In genomic region chr11:44766112-44766971, GRCh38 we compare ENCODE assay signal across 3 cellular contexts.
TF ChIP-seq lines count a peak whose summit lies in the region.

No MANE protein-coding gene starts in this region.

TF ChIP-seq in IMR-90, 13 proteins besides CTCF, POLR2A, EP300 and RAD21:
- TF ChIP-seq BHLHE40 (IDR thresholded peaks at IDR 0.05; ENCODE audit: low read depth, low read length) (peak; percentile 44; the same call in 1 of the 2 replicates), RCOR1 (IDR thresholded peaks at IDR 0.05; ENCODE audit: insufficient replicate concordance, low read length) (peak; percentile 79), MXI1 (IDR thresholded peaks at IDR 0.05; ENCODE audit: borderline replicate concordance, low read depth, low read length) (0 out of 2 replicates have a peak, but pooled peaks have one; percentile 28), FOS (IDR thresholded peaks at IDR 0.05; ENCODE audit: low read depth, low read length) (peak; percentile 40; the same call in 1 of the 2 replicates), CHD1 (IDR thresholded peaks at IDR 0.05; ENCODE audit: low read depth, low read length) (no peak), USF2 (IDR thresholded peaks at IDR 0.05; ENCODE audit: low read depth, low read length) (no peak), ELK1 (IDR thresholded peaks at IDR 0.05; ENCODE audit: borderline replicate concordance, low read depth, low read length) (no peak)

TF ChIP-seq in K562, 482 proteins besides CTCF, POLR2A, EP300 and RAD21 (continues in another document):
- TF ChIP-seq TSC22D4 (tag; IDR thresholded peaks at IDR 0.05) (no peak), ARID3B (CRISPR knock-in tag; IDR thresholded peaks at IDR 0.05; ENCODE audit: borderline replicate concordance) (no peak), ZBTB34 (CRISPR knock-in tag; IDR thresholded peaks at IDR 0.05) (no peak), ILK (tag; IDR thresholded peaks at IDR 0.05; ENCODE audit: borderline replicate concordance, low read depth) (no peak), NFE2L1 (tag; IDR thresholded peaks at IDR 0.05; ENCODE audit: borderline replicate concordance, low read depth) (no peak), JUND (IDR thresholded peaks at IDR 0.05; ENCODE audit: borderline replicate concordance, low read depth, low read length) (0 out of 2 replicates have a peak, but pooled peaks have one; percentile 3), JUND (tag; IDR thresholded peaks at IDR 0.05; ENCODE audit: borderline replicate concordance, low read depth, low read length) (no peak), ZFX (CRISPR knock-in tag; IDR thresholded peaks at IDR 0.05) (peak; percentile 47), KAT2B (IDR thresholded peaks at IDR 0.05; ENCODE audit: low read depth, low read length) (no peak), ZNF24 (IDR thresholded peaks at IDR 0.05) (no peak), ZBTB49 (CRISPR knock-in tag; IDR thresholded peaks at IDR 0.05; ENCODE audit: borderline replicate concordance) (no peak), ESRRA (IDR thresholded peaks at IDR 0.05; ENCODE audit: borderline replicate concordance, low read depth) (no peak), THRAP3 (IDR thresholded peaks at IDR 0.05; ENCODE audit: borderline replicate concordance) (no peak), ZNF134 (CRISPR knock-in tag; conservative IDR thresholded peaks at IDR 0.05) (peak; percentile 74; the same call in 1 of the 2 replicates), FIP1L1 (IDR thresholded peaks at IDR 0.05; ENCODE audit: low read depth, low read length, poor library complexity, severe bottlenecking) (no peak), CBFB (CRISPR knock-in tag; IDR thresholded peaks at IDR 0.05) (no peak), HNRNPLL (IDR thresholded peaks at IDR 0.05; ENCODE audit: low read depth, low read length, poor library complexity, severe bottlenecking) (no peak), FOSL1 (tag; conservative IDR thresholded peaks at IDR 0.05) (peak; percentile 87), NBN (IDR thresholded peaks at IDR 0.05; ENCODE audit: low read depth) (no peak), GABPA (tag; conservative IDR thresholded peaks at IDR 0.05; ENCODE audit: low read depth) (0 out of 2 replicates have a peak, but pooled peaks have one; percentile 28), TCF3 (CRISPR knock-in tag; IDR thresholded peaks at IDR 0.05) (peak; percentile 63), ZNF584 (CRISPR knock-in tag; IDR thresholded peaks at IDR 0.05; ENCODE audit: low read depth) (no peak), CBX1 (IDR thresholded peaks at IDR 0.05; ENCODE audit: low read depth) (0 out of 2 replicates have a peak, but pooled peaks have one; percentile 55), ZBTB9 (CRISPR knock-in tag; IDR thresholded peaks at IDR 0.05) (0 out of 2 replicates have a peak, but pooled peaks have one; percentile 46), CTBP1 (IDR thresholded peaks at IDR 0.05; ENCODE audit: borderline replicate concordance) (no peak), ZNF140 (CRISPR knock-in tag; IDR thresholded peaks at IDR 0.05) (no peak)

TF ChIP-seq in liver, 16 proteins besides CTCF, POLR2A, EP300 and RAD21:
- no peak for TF ChIP-seq TAF1 (conservative IDR thresholded peaks at IDR 0.05)
- TF ChIP-seq NR2F2 (IDR thresholded peaks at IDR 0.05) = peak; percentile 20
- no peak for TF ChIP-seq ATF3 (IDR thresholded peaks at IDR 0.05)
- TF ChIP-seq EGR1 (IDR thresholded peaks at IDR 0.05; ENCODE audit: low read depth in 2 of 2) = no peak
- TF ChIP-seq HNF4A (conservative IDR thresholded peaks at IDR 0.05) = no peak
- TF ChIP-seq MAX (IDR thresholded peaks at IDR 0.05) = no peak
